ENCODE assay signal across 9 cellular contexts in the genomic region with DNA sequence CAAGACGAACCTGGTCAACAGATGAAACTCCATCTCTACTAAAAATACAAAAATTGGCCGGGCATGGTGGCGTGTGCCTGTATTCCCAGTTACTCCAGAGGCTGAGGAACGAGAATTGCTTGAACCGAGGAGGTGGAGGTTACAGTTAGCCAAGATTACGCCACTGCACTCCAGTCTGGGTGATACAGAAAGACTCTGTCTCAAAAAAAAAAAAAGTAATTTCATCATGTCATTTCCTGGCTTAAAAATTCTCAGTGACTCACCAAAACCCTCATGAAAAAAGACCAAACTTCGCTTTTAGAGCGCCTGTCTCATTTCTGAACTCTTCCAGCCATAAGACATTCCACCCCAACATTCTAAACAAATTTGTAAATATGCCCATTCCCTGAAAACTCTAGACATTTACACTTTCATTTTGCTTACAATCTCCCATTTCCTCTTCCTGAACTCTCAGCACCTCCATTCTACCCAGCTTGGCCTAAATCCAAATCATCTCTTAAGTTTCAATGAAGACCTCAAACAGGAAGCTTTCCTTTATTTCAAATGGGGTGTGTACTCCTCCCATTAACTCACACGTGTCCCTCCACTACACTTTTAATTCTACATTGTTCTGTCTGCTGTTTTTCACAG. TPM values are rescaled to one million over a fixed set of nuclear protein-coding genes. Genes with fewer than 3 reads are reported as not detected.
DNase-seq lines count a peak whose midpoint lies in the region; ATAC-seq, FAIRE-seq and TF ChIP-seq lines count a peak whose summit lies in the region.
"Had no signal": no experiment of that assay in that cellular context is flagged by ENCODE, and none has a peak within 500 bp of the region (broad histone marks: within the 10 kb centered on the region; RNA-seq: fewer than 3 reads in every experiment).

No MANE protein-coding gene starts in this region.

- no peaks in the 10 kb centered on the region for H4K20me1 ChIP-seq in endothelial cell of umbilical vein (replicated peaks; ENCODE audit: control insufficient read depth, extremely low read depth, insufficient read depth, low read length)

- H3K27me3 ChIP-seq in endothelial cell of umbilical vein (ENCODE audit: control insufficient read depth in 2 of 2, insufficient read depth in 2 of 2, low read length in 2 of 2), result no peaks in the 10 kb centered on the region

- H3K27ac Mint-ChIP-seq in glutamatergic neuron (ENCODE audit: unreplicated experiment), result no peak overlapping the region

- peaks cover 2% of the 10 kb centered on the region for H3K9me3 Mint-ChIP-seq in glutamatergic neuron (ENCODE audit: unreplicated experiment)

- no peak overlapping the region for H3K4me3 Mint-ChIP-seq in glutamatergic neuron (ENCODE audit: unreplicated experiment)

- intact Hi-C loops in endothelial cell of umbilical vein (cut with micrococcal nuclease), result loop anchor here (1.0 to 2.0 kb wide), 2 partner anchors 50 to 120 kb away; partner anchors contain the start of genes FMO4 and PRRC2C

- dilution Hi-C loops in endothelial cell of umbilical vein (cut with MboI; ENCODE audit: extremely low pct_ligation_motif_present, low sequenced_read_pairs), result no loop called here

- DNase-seq in NCI-H2029 treated with DMSO at 0.1 percent for 48 hours (lab: John Stamatoyannopoulos, UW) (peak; percentile 1), NCI-H2029 (lab: John Stamatoyannopoulos, UW) (no peak), RPMI8226 (peak; percentile 65), endothelial cell of umbilical vein (ENCODE audit: low read depth, low spot score) (peak; percentile 84), skeletal muscle cell (ENCODE audit: low read depth) (peak; percentile 80), glutamatergic neuron (no peak)

- peak overlapping the region; percentile 91 for H3K27ac ChIP-seq in endothelial cell of umbilical vein (ENCODE audit: insufficient read depth, low read depth, low read length)
- H3K27ac ChIP-seq: C4-2B had no signal

- FAIRE-seq in endothelial cell of umbilical vein (lab: Jason Lieb, UNC), result peak; percentile 84

- peak overlapping the region; percentile 76 for H3K9ac ChIP-seq in endothelial cell of umbilical vein (replicated peaks; ENCODE audit: extremely low read depth, insufficient read depth, low read length)

- peaks cover 13% of the 10 kb centered on the region for H3K4me1 ChIP-seq in endothelial cell of umbilical vein (ENCODE audit: control insufficient read depth, extremely low read depth, insufficient read depth, low read length)

- H3K36me3 ChIP-seq in endothelial cell of umbilical vein (ENCODE audit: control insufficient read depth in 2 of 2, extremely low read depth in 1 of 2, insufficient read depth in 2 of 2, low read length in 2 of 2), result no peaks in the 10 kb centered on the region

- H3K9me3 ChIP-seq in endothelial cell of umbilical vein (replicated peaks; ENCODE audit: control insufficient read depth, insufficient read depth, low read length), result no peaks in the 10 kb centered on the region

- no peak for TF ChIP-seq POLR2A in endothelial cell of umbilical vein (IDR thresholded peaks at IDR 0.05; ENCODE audit: low read depth, low read length)

- H3K79me2 ChIP-seq in endothelial cell of umbilical vein (ENCODE audit: control insufficient read depth, insufficient read depth, low read length), result no peaks in the 10 kb centered on the region

- H3K4me2 ChIP-seq in endothelial cell of umbilical vein (ENCODE audit: insufficient read depth, low read length), result peak overlapping the region; percentile 93

- H3K4me3 ChIP-seq in endothelial cell of umbilical vein (replicated peaks in 1 of 3; ENCODE audit: insufficient read depth in 1 of 3, low read depth in 1 of 3, low read length in 3 of 3) (peak overlapping the region in 1 of 3 experiments; percentile 47), skeletal muscle cell (ENCODE audit: low read depth, low read length) (no peak overlapping the region)

- H3K27me3 Mint-ChIP-seq in glutamatergic neuron (ENCODE audit: unreplicated experiment), result no peaks in the 10 kb centered on the region

- no peaks in the 10 kb centered on the region for H3K9me1 ChIP-seq in endothelial cell of umbilical vein (replicated peaks; ENCODE audit: control insufficient read depth, extremely low read depth, insufficient read depth, low read length)

- CTCF ChIA-PET in endothelial cell of umbilical vein (lab: Charles Lee), result no interaction called here

- H3K36me3 Mint-ChIP-seq in glutamatergic neuron (ENCODE audit: unreplicated experiment), result no peaks in the 10 kb centered on the region

- peak overlapping the region; percentile 82 for H2AFZ ChIP-seq in endothelial cell of umbilical vein (ENCODE audit: low read depth, low read length)

- BruUV-seq in endothelial cell of umbilical vein (replicated peaks; lab: Mats Ljungman, UMichigan), result TSS peak; percentile 99

- POLR2A ChIA-PET in endothelial cell of umbilical vein (lab: Charles Lee), result no interaction called here

- H3K4me1 Mint-ChIP-seq in glutamatergic neuron (ENCODE audit: low read depth, unreplicated experiment), result peaks cover 5% of the 10 kb centered on the region

- no peak for TF ChIP-seq CTCF in endothelial cell of umbilical vein (IDR thresholded peaks at IDR 0.05; ENCODE audit: extremely low read depth in 1 of 2, insufficient read depth in 1 of 2, low read depth in 1 of 2, low read length in 2 of 2)
- no peak for TF ChIP-seq CTCF in glutamatergic neuron (IDR thresholded peaks at IDR 0.05; ENCODE audit: partially characterized antibody, unreplicated experiment)

- no peak for ATAC-seq in HG03025 (IDR thresholded peaks at IDR 0.05; ENCODE audit: low FRiP score, unreplicated experiment)
- ATAC-seq in HG03432 (IDR thresholded peaks at IDR 0.05; ENCODE audit: unreplicated experiment), result no peak

TF ChIP-seq in endothelial cell of umbilical vein, 7 proteins besides CTCF, POLR2A, EP300 and RAD21:
- TF ChIP-seq JUN (IDR thresholded peaks at IDR 0.05; ENCODE audit: borderline replicate concordance, insufficient read depth, insufficient read length, low read depth) (peak; percentile 69), MYC (IDR thresholded peaks at IDR 0.05; ENCODE audit: low read depth, low read length) (no peak), POLR2AphosphoS5 (IDR thresholded peaks at IDR 0.05; ENCODE audit: insufficient read depth, low read depth, low read length) (no peak), FOS (IDR thresholded peaks at IDR 0.05; ENCODE audit: borderline replicate concordance, insufficient read depth, low read length) (peak; percentile 79)

RNA-seq across cellular contexts. Expression of gene PRRC2C, which starts 50.5 kb away (rescaled TPM):
- total RNA-seq in endothelial cell of umbilical vein, result 164 and 199 TPM in 2 replicates
- polyA plus RNA-seq in endothelial cell of umbilical vein, result 54.3 and 65.7 TPM in 2 replicates
- 56.5 and 60.3 TPM in 2 replicates for polyA plus RNA-seq in endothelial cell of umbilical vein (2011; cell fraction: cytosol; rRNA removed)
- polyA plus RNA-seq in endothelial cell of umbilical vein (2011; cell fraction: nucleus; rRNA removed), result 94.6 and 95.3 TPM in 2 replicates
- polyA plus RNA-seq in endothelial cell of umbilical vein (2012), result 66.2 and 87.6 TPM in 2 replicates
- 106 and 123 TPM in 2 replicates for polyA minus RNA-seq in endothelial cell of umbilical vein
- polyA minus RNA-seq in endothelial cell of umbilical vein (2011; cell fraction: cytosol; rRNA and poly(A)+ RNA removed), result 48.2 TPM
- polyA minus RNA-seq in endothelial cell of umbilical vein (2011; cell fraction: nucleus; rRNA and poly(A)+ RNA removed), result 93.6 and 139 TPM in 2 replicates
- 201 TPM for total RNA-seq in glutamatergic neuron (ENCODE audit: unreplicated experiment)

Comparison
In these comparisons a context has a peak if more than half of its experiments do, and no peak if none do; other contexts are left out.
1. DNase-seq: peak in NCI-H2029 treated with DMSO at 0.1 percent for 48 hours (single experiment), RPMI8226 (single experiment), endothelial cell of umbilical vein (single experiment) and skeletal muscle cell (single experiment); none in NCI-H2029 (single experiment) and glutamatergic neuron (single experiment).